ENCODE assay signal across 19 cellular contexts in the genomic region with DNA sequence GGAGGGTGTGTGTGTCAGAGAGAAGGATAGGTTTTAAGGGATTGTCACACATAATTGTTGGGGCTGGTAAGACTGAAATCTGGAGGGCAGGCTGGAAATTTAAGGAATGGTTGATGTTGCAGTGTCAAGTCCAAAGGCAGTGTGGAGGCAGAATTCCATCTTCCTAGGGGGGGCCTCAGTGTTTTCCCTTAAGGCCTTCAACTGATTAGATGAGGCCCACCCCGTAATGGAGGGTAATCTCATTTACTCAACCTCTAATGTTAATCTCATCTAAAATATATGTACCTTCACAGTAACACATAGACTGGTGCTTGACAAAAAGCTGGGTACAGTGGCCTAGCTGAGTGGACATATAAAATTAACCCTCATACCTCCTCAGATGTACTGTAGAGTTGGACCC.
"Had no signal": no experiment of that assay in that cellular context is flagged by ENCODE, and none has a peak within 500 bp of the region (broad histone marks: within the 10 kb centered on the region; RNA-seq: fewer than 3 reads in every experiment).

No MANE protein-coding gene starts in this region.

- H3K4me1 ChIP-seq: colonic mucosa, uterus had no signal

- H3K9me3 Mint-ChIP-seq: stimulated activated naive CD8-positive, alpha-beta T cell treated with anti-CD3 and anti-CD28 coated beads, Interleukin-15, Interleukin-2, amounts not matched to agents 100 ng/mL and 50 ng/mL, for 24 hours had no signal

- DNase-seq: colonic mucosa; dermis blood vessel endothelial cell; esophagus squamous epithelium; foreskin fibroblast; head of caudate nucleus; kidney; left cardiac atrium; left ventricle myocardium superior; mesendoderm; naive thymus-derived CD4-positive, alpha-beta T cell; nephron progenitor cell; tibial artery; upper lobe of left lung; uterus had no signal

- H3K27ac Mint-ChIP-seq: naive thymus-derived CD4-positive, alpha-beta T cell; stimulated activated naive CD8-positive, alpha-beta T cell treated with anti-CD3 and anti-CD28 coated beads, Interleukin-15, Interleukin-2, amounts not matched to agents 100 ng/mL and 50 ng/mL, for 24 hours had no signal

- H3K27me3 Mint-ChIP-seq: stimulated activated naive CD8-positive, alpha-beta T cell treated with anti-CD3 and anti-CD28 coated beads, Interleukin-15, Interleukin-2, amounts not matched to agents 100 ng/mL and 50 ng/mL, for 24 hours had no signal

- H3K36me3 ChIP-seq: colonic mucosa, esophagus squamous epithelium, tibial artery, upper lobe of left lung, uterus had no signal

- ATAC-seq: left cardiac atrium; left ventricle myocardium superior; naive thymus-derived CD4-positive, alpha-beta T cell; sciatic nerve had no signal

- H3K9me3 ChIP-seq: colonic mucosa, esophagus squamous epithelium, tibial artery, upper lobe of left lung, uterus had no signal

- H3K4me1 Mint-ChIP-seq: naive thymus-derived CD4-positive, alpha-beta T cell; nephron progenitor cell had no signal

- H3K27me3 ChIP-seq: colonic mucosa, esophagus squamous epithelium, hepatocyte, tibial artery, upper lobe of left lung, uterus had no signal

- H3K4me3 Mint-ChIP-seq: naive thymus-derived CD4-positive, alpha-beta T cell; nephron progenitor cell; stimulated activated naive CD8-positive, alpha-beta T cell treated with anti-CD3 and anti-CD28 coated beads, Interleukin-15, Interleukin-2, amounts not matched to agents 100 ng/mL and 50 ng/mL, for 24 hours had no signal

- H3K4me3 ChIP-seq: colonic mucosa, esophagus squamous epithelium, hepatocyte, lung, skin epidermis, tibial artery, upper lobe of left lung, uterus had no signal
